19 cellular contexts compared by ENCODE assay signal in genomic region chr10:52121688-52122087, GRCh38.
DNase-seq lines count a peak whose midpoint lies in the region; ATAC-seq and TF ChIP-seq lines count a peak whose summit lies in the region.
"Had no signal": no experiment of that assay in that cellular context is flagged by ENCODE, and none has a peak within 500 bp of the region (broad histone marks: within the 10 kb centered on the region; RNA-seq: fewer than 3 reads in every experiment).

No MANE protein-coding gene starts in this region.

- H3K4ac ChIP-seq in mesenchymal stem cell (ENCODE audit: low read depth in 1 of 2, low read length in 2 of 2), result no peak overlapping the region

- H3K9ac ChIP-seq in mesenchymal stem cell (ENCODE audit: low read length), result no peak overlapping the region

- H4K20me1 ChIP-seq in GM23338 (replicated peaks; ENCODE audit: insufficient read depth), result no peaks in the 10 kb centered on the region

- no peak for TF ChIP-seq CTCF in ascending aorta (IDR thresholded peaks at IDR 0.05)
- no peak for TF ChIP-seq CTCF in tibial artery (IDR thresholded peaks at IDR 0.05)
- TF ChIP-seq CTCF in GM23338 (conservative IDR thresholded peaks at IDR 0.05; ENCODE audit: low read depth in 2 of 2), result no peak

- intact Hi-C loops in ascending aorta (cut with DNase I) (loop anchor here (10.0 kb wide), 1 partner anchor 107 kb away; no protein-coding TSS in a partner anchor), tibial artery (cut with DNase I; ENCODE audit: low total_unique reads) (no loop called here)

- H3K27ac ChIP-seq in ascending aorta (peak overlapping the region; percentile 75 to 87), mesenchymal stem cell (ENCODE audit: low read length, poor library complexity, severe bottlenecking) (no peak overlapping the region), tibial artery (peak overlapping the region; percentile 32 to 52), GM23338 (ENCODE audit: low read depth) (no peak overlapping the region)

- H3K9me2 ChIP-seq in GM23338 (ENCODE audit: insufficient read depth), result no peaks in the 10 kb centered on the region; the same call in 1 of the 2 replicates

- no peaks in the 10 kb centered on the region for H3K79me2 ChIP-seq in GM23338 (replicated peaks; ENCODE audit: insufficient read depth)

- H2BK120ac ChIP-seq in mesenchymal stem cell (ENCODE audit: low read depth, low read length), result no peak overlapping the region

- H3K9me3 ChIP-seq in ascending aorta (no peaks in the 10 kb centered on the region), mesenchymal stem cell (ENCODE audit: control insufficient read depth, low read length) (no peaks in the 10 kb centered on the region), tibial artery (no peaks in the 10 kb centered on the region)
- H3K9me3 ChIP-seq: BE2C had no signal

- H2BK12ac ChIP-seq in mesenchymal stem cell (ENCODE audit: low read length in 2 of 2), result no peak overlapping the region

- H3F3A ChIP-seq in GM23338 (replicated peaks; ENCODE audit: low read depth), result no peaks in the 10 kb centered on the region

- no peak overlapping the region for H3K18ac ChIP-seq in mesenchymal stem cell (ENCODE audit: low read depth in 1 of 2, low read length in 2 of 2)

- no peak overlapping the region for H3K27ac Mint-ChIP-seq in GM23338
- H3K27ac Mint-ChIP-seq: CD4-positive, alpha-beta T cell had no signal

- H3K4me1 Mint-ChIP-seq in GM23338, result peaks cover 4% of the 10 kb centered on the region; the same call in 2 of the 3 replicates

- no peaks in the 10 kb centered on the region for H3K79me1 ChIP-seq in mesenchymal stem cell (replicated peaks; ENCODE audit: low read length, poor library complexity, severe bottlenecking)

- no peak overlapping the region for H4K8ac ChIP-seq in mesenchymal stem cell (ENCODE audit: low read length)

- H2BK5ac ChIP-seq in mesenchymal stem cell (ENCODE audit: low read depth, low read length, poor library complexity, severe bottlenecking), result no peak overlapping the region

- no peak overlapping the region for H4K91ac ChIP-seq in mesenchymal stem cell (ENCODE audit: low read length)

- peaks cover 4 to 25% of the 10 kb centered on the region in 2 donors for H3K4me1 ChIP-seq in ascending aorta
- peaks cover 1% of the 10 kb centered on the region for H3K4me1 ChIP-seq in mesenchymal stem cell (ENCODE audit: control insufficient read depth, insufficient read depth, low read depth, low read length)
- peaks cover 5 to 46% (median 7%) of the 10 kb centered on the region in 4 donors for H3K4me1 ChIP-seq in tibial artery
- H3K4me1 ChIP-seq in GM23338 (ENCODE audit: insufficient read depth), result no peaks in the 10 kb centered on the region
- H3K4me1 ChIP-seq: BE2C had no signal

- WGBS in mesenchymal stem cell, result 82% methylated on average over 3 of the region's 4 CpGs

- no peak overlapping the region for H2AFZ ChIP-seq in mesenchymal stem cell (ENCODE audit: low read depth, low read length)
- H2AFZ ChIP-seq in GM23338, result no peak overlapping the region

- H3K36me3 ChIP-seq in ascending aorta (no peaks in the 10 kb centered on the region), mesenchymal stem cell (ENCODE audit: control insufficient read depth in 1 of 2, insufficient read depth in 2 of 2, low read depth in 1 of 2, low read length in 2 of 2) (no peaks in the 10 kb centered on the region), tibial artery (no peaks in the 10 kb centered on the region), GM23338 (ENCODE audit: insufficient read depth) (no peaks in the 10 kb centered on the region)
- H3K36me3 ChIP-seq: BE2C had no signal

- H2BK15ac ChIP-seq in mesenchymal stem cell (ENCODE audit: low read depth, poor library complexity, severe bottlenecking), result no peak overlapping the region

- H3K4me3 ChIP-seq in ascending aorta, result no peak overlapping the region
- no peak overlapping the region for H3K4me3 ChIP-seq in mesenchymal stem cell (ENCODE audit: insufficient read depth in 1 of 2, low read depth in 1 of 2, low read length in 2 of 2)
- H3K4me3 ChIP-seq in tibial artery, result no peak overlapping the region
- no peak overlapping the region for H3K4me3 ChIP-seq in GM23338

- peak overlapping the region in 1 of 2 experiments; percentile 48 for H3K14ac ChIP-seq in mesenchymal stem cell (ENCODE audit: low read length in 2 of 2)

- H2AK5ac ChIP-seq in mesenchymal stem cell (ENCODE audit: low read length, severe bottlenecking), result no peak overlapping the region

- H3K27me3 ChIP-seq in ascending aorta (no peaks in the 10 kb centered on the region), mesenchymal stem cell (ENCODE audit: control insufficient read depth in 1 of 2, insufficient read depth in 1 of 2, low read length in 2 of 2) (no peaks in the 10 kb centered on the region), tibial artery (no peaks in the 10 kb centered on the region), GM23338 (ENCODE audit: insufficient read depth) (no peaks in the 10 kb centered on the region)
- H3K27me3 ChIP-seq: BE2C had no signal

- H3K27me3 Mint-ChIP-seq in GM23338 (ENCODE audit: insufficient read depth, low read depth, poor library complexity), result no peaks in the 10 kb centered on the region
- H3K27me3 Mint-ChIP-seq: CD4-positive, alpha-beta T cell had no signal

- ATAC-seq in HG03045 (IDR thresholded peaks at IDR 0.05; ENCODE audit: unreplicated experiment) (no peak), GM23338 (no peak), GM21390 (IDR thresholded peaks at IDR 0.05; ENCODE audit: unreplicated experiment) (no peak)

- DNase-seq in EH (ENCODE audit: low read depth), result peak; percentile 42
- no peak for DNase-seq in ascending aorta (ENCODE audit: low spot score in 2 of 2)
- no peak for DNase-seq in mesenchymal stem cell
- no peak for DNase-seq in tibial artery
- no peak for DNase-seq in GM23338 (ENCODE audit: low spot score)
- DNase-seq: BE2C; CD4-positive, alpha-beta T cell; DMS53; GOT3; KG1; NCI-H1417 treated with DMSO at 0.1 percent for 48 hours; NCI-H2029; NCI-H2171; NCI-H446; NCI-H69; OCI-M1; SIG-M5 had no signal

- H3K9me3 Mint-ChIP-seq in GM23338, result no peaks in the 10 kb centered on the region

- H3K4me3 Mint-ChIP-seq in GM23338, result no peak overlapping the region
- H3K4me3 Mint-ChIP-seq: CD4-positive, alpha-beta T cell had no signal

- H3K4me2 ChIP-seq in mesenchymal stem cell (ENCODE audit: low read length, poor library complexity, severe bottlenecking), result peak overlapping the region; percentile 34
- H3K4me2 ChIP-seq in GM23338, result no peak overlapping the region

- no peaks in the 10 kb centered on the region for H3K36me3 Mint-ChIP-seq in GM23338 (ENCODE audit: low read depth)

- no peak overlapping the region for H3K23ac ChIP-seq in mesenchymal stem cell (ENCODE audit: low read length in 2 of 2)

TF ChIP-seq in GM23338, 12 proteins besides CTCF, POLR2A, EP300 and RAD21:
- TF ChIP-seq CREB1 (CRISPR knock-in tag; IDR thresholded peaks at IDR 0.05; ENCODE audit: low read depth) (no peak), ZNF114 (CRISPR knock-in tag; IDR thresholded peaks at IDR 0.05) (no peak), EZH2phosphoT487 (IDR thresholded peaks at IDR 0.05; ENCODE audit: unreplicated experiment) (no peak), NANOG (IDR thresholded peaks at IDR 0.05; ENCODE audit: borderline replicate concordance) (no peak), REST (IDR thresholded peaks at IDR 0.05; ENCODE audit: unreplicated experiment) (no peak), EZH2 (IDR thresholded peaks at IDR 0.05; ENCODE audit: low read depth, unreplicated experiment) (no peak), ZNF331 (CRISPR knock-in tag; IDR thresholded peaks at IDR 0.05; ENCODE audit: low read depth) (no peak), STAT1 (IDR thresholded peaks at IDR 0.05; ENCODE audit: unreplicated experiment) (no peak), JUNB (IDR thresholded peaks at IDR 0.05; ENCODE audit: unreplicated experiment) (no peak)

Comparison
In these comparisons a context has a peak if more than half of its experiments do, and no peak if none do; other contexts are left out.
1. H3K27ac ChIP-seq: peak in ascending aorta (2 of 2) and tibial artery (2 of 2); none in mesenchymal stem cell (single experiment) and GM23338 (single experiment).